In genomic region chr2:41878056-41878455, GRCh38 we compare ENCODE assay signal across 16 cellular contexts.
"Had no signal": no experiment of that assay in that cellular context is flagged by ENCODE, and none has a peak within 500 bp of the region (broad histone marks: within the 10 kb centered on the region; RNA-seq: fewer than 3 reads in every experiment).

No MANE protein-coding gene starts in this region.

- DNase-seq: activated CD4-positive, alpha-beta T cell treated with anti-CD3 and anti-CD28 coated beads, Interleukin-2, amount 10 ng/mL, durations not matched to agents 7 days and 5 days; activated CD8-positive, alpha-beta memory T cell treated with anti-CD3 and anti-CD28 coated beads, Interleukin-2, amount 10 ng/mL, durations not matched to agents 7 days and 5 days; activated CD8-positive, alpha-beta T cell treated with anti-CD3 and anti-CD28 coated beads for 36 hours; cerebellar nuclear complex; cortex of kidney; endodermal cell; left lung; naive thymus-derived CD4-positive, alpha-beta T cell; stimulated activated CD4-positive, alpha-beta T cell treated with anti-CD3 and anti-CD28 coated beads, Interleukin-12 subunit alpha, Interleukin-12 subunit beta, amount 100 ng/mL, for 4 hours; stimulated activated CD4-positive, alpha-beta T cell treated with anti-CD3 and anti-CD28 coated beads, Interleukin-4, amount 100 ng/mL, for 4 hours; stimulated activated naive CD8-positive, alpha-beta T cell treated with anti-CD3 and anti-CD28 coated beads, Interleukin-15, Interleukin-2, amounts not matched to agents 100 U/mL and 50 U/mL, for 24 hours; tibial artery had no signal

- H3K27ac ChIP-seq: heart left ventricle, tibial artery had no signal

- H3K4me3 ChIP-seq: breast epithelium, heart left ventricle, left lung, lung, ovary, tibial artery had no signal

- H3K4me1 ChIP-seq: breast epithelium had no signal

- H3K9me3 ChIP-seq: breast epithelium, heart left ventricle, left lung, ovary, tibial artery had no signal

- H3K27me3 ChIP-seq: breast epithelium, heart left ventricle, left lung, ovary, tibial artery had no signal

- H3K36me3 ChIP-seq: breast epithelium, heart left ventricle, left lung, ovary, tibial artery had no signal

- ATAC-seq: activated CD8-positive, alpha-beta memory T cell treated with anti-CD3 and anti-CD28 coated beads, Interleukin-2, amount 10 ng/mL, durations not matched to agents 7 days and 5 days; activated CD8-positive, alpha-beta T cell treated with anti-CD3 and anti-CD28 coated beads for 36 hours; naive thymus-derived CD4-positive, alpha-beta T cell; stimulated activated naive CD8-positive, alpha-beta T cell treated with anti-CD3 and anti-CD28 coated beads, Interleukin-15, Interleukin-2, amounts not matched to agents 100 U/mL and 50 U/mL, for 24 hours had no signal
